21 cellular contexts compared by ENCODE assay signal in the genomic region with DNA sequence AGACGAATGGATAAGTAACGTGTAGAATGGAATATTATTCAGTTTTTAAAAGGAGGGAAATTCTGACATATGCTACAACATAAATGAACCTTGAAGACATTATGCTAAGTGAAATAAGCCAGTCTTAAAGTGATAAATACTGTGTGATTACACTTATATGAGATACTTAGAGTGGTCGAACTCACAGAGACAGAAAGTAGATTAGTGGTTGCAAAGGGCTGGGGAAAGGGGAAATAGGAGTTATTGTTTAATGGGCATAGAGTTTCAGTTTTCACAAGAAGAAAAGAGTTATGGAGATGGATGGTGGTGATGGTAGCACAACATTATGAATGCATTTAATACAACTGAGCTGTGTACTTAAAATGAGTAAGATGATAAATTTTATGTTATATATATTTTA.
"Had no signal": no experiment of that assay in that cellular context is flagged by ENCODE, and none has a peak within 500 bp of the region (broad histone marks: within the 10 kb centered on the region; RNA-seq: fewer than 3 reads in every experiment).

No MANE protein-coding gene starts in this region.

- H3K4me1 ChIP-seq: colonic mucosa, esophagus squamous epithelium, gastrocnemius medialis, prostate gland, upper lobe of left lung had no signal

- H3K36me3 ChIP-seq: colonic mucosa, esophagus squamous epithelium, gastrocnemius medialis, ovary, prostate gland, thoracic aorta, upper lobe of left lung had no signal

- H3K9me3 ChIP-seq: colonic mucosa, esophagus squamous epithelium, gastrocnemius medialis, ovary, prostate gland, thoracic aorta, upper lobe of left lung had no signal

- H3K27me3 Mint-ChIP-seq: activated naive CD8-positive, alpha-beta T cell; effector memory CD8-positive, alpha-beta T cell had no signal

- H3K27ac ChIP-seq: colonic mucosa, dorsolateral prefrontal cortex, esophagus squamous epithelium, gastrocnemius medialis, ovary, prostate gland, thoracic aorta, upper lobe of left lung had no signal

- H3K27ac Mint-ChIP-seq: activated CD8-positive, alpha-beta T cell treated with anti-CD3 and anti-CD28 coated beads, Interleukin-2, amount 10 ng/mL, durations not matched to agents 7 days and 5 days; activated naive CD8-positive, alpha-beta T cell; effector memory CD8-positive, alpha-beta T cell; natural killer cell treated with Interleukin-12 subunit alpha and Interleukin-12 subunit beta and Interleukin-15 and Interleukin-18, amount 100 ng/mL, for 72 hours; T-helper 1 cell treated with Interleukin-12 subunit alpha and Interleukin-12 subunit beta and Interleukin-4 antibody, amounts not matched to agents 30 μg/mL and 1 μg/mL, for 36 hours had no signal

- FAIRE-seq: islet of Langerhans had no signal

- H3K9me3 Mint-ChIP-seq: effector memory CD8-positive, alpha-beta T cell; natural killer cell treated with Interleukin-12 subunit alpha and Interleukin-12 subunit beta and Interleukin-15 and Interleukin-18, amount 100 ng/mL, for 72 hours had no signal

- H3K27me3 ChIP-seq: colonic mucosa, dorsolateral prefrontal cortex, esophagus squamous epithelium, gastrocnemius medialis, ovary, upper lobe of left lung had no signal

- DNase-seq: activated CD4-positive, alpha-beta T cell treated with anti-CD3 and anti-CD28 coated beads for 48 hours; activated CD8-positive, alpha-beta T cell treated with anti-CD3 and anti-CD28 coated beads, Interleukin-2, amount 10 ng/mL, durations not matched to agents 7 days and 5 days; activated gamma-delta T cell treated with Interleukin-2 at 50 U/mL for 16 hours; colonic mucosa; dorsolateral prefrontal cortex; effector memory CD8-positive, alpha-beta T cell; esophagus squamous epithelium; gastrocnemius medialis; head of caudate nucleus; left ventricle myocardium superior; ovary; stimulated activated CD4-positive, alpha-beta T cell treated with anti-CD3 and anti-CD28 coated beads, Interleukin-2, amount 100 ng/mL, for 48 hours; stimulated activated CD8-positive, alpha-beta memory T cell treated with anti-CD3 and anti-CD28 coated beads, Interleukin-4, amount 100 ng/mL, for 48 hours; stimulated activated naive CD4-positive, alpha-beta T cell; upper lobe of left lung had no signal

- H3K36me3 Mint-ChIP-seq: activated naive CD8-positive, alpha-beta T cell; natural killer cell treated with Interleukin-12 subunit alpha and Interleukin-12 subunit beta and Interleukin-15 and Interleukin-18, amount 100 ng/mL, for 72 hours had no signal

- H3K4me3 Mint-ChIP-seq: activated CD8-positive, alpha-beta T cell treated with anti-CD3 and anti-CD28 coated beads, Interleukin-2, amount 10 ng/mL, durations not matched to agents 7 days and 5 days; activated naive CD8-positive, alpha-beta T cell; effector memory CD8-positive, alpha-beta T cell; natural killer cell treated with Interleukin-12 subunit alpha and Interleukin-12 subunit beta and Interleukin-15 and Interleukin-18, amount 100 ng/mL, for 72 hours; T-helper 1 cell treated with Interleukin-12 subunit alpha and Interleukin-12 subunit beta and Interleukin-4 antibody, amounts not matched to agents 30 μg/mL and 1 μg/mL, for 36 hours had no signal

- H3K4me3 ChIP-seq: colonic mucosa, dorsolateral prefrontal cortex, esophagus squamous epithelium, gastrocnemius medialis, ovary, prostate gland, thoracic aorta, upper lobe of left lung had no signal

- ATAC-seq: activated CD8-positive, alpha-beta T cell treated with anti-CD3 and anti-CD28 coated beads, Interleukin-2, amount 10 ng/mL, durations not matched to agents 7 days and 5 days; gastrocnemius medialis; natural killer cell treated with Interleukin-12 subunit alpha and Interleukin-12 subunit beta and Interleukin-15 and Interleukin-18, amount 100 ng/mL, for 72 hours had no signal
